ENCODE assay signal across 1 cellular context in the genomic region with DNA sequence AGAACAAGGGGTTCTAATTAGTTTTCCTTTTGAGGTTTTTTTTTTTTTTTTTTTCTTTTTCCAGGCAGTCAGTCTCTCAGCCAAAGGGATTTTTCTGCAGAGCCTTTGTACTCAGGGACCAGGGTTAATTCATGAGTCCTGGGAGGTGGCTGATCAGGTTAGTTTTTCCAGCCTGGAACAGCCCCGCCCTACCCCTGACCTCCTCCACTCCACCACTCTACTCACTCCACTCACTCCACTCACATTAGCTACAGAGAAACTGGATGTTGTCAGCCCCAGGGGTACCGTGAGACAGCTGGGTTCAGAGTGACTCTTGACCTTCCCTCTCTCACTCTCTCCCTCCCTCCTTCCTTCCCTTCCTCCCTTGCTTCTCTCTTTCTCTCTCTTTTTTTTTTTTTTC.
TF ChIP-seq lines count a peak whose summit lies in the region.

No MANE protein-coding gene starts in this region.

TF ChIP-seq in GM23338, 12 proteins besides CTCF, POLR2A, EP300 and RAD21 (continued from another document):
- TF ChIP-seq ZNF462 (CRISPR knock-in tag; IDR thresholded peaks at IDR 0.05) (no peak), POLR2AphosphoS5 (IDR thresholded peaks at IDR 0.05; ENCODE audit: low read depth) (no peak)
- TF ChIP-seq, protein P1, sequence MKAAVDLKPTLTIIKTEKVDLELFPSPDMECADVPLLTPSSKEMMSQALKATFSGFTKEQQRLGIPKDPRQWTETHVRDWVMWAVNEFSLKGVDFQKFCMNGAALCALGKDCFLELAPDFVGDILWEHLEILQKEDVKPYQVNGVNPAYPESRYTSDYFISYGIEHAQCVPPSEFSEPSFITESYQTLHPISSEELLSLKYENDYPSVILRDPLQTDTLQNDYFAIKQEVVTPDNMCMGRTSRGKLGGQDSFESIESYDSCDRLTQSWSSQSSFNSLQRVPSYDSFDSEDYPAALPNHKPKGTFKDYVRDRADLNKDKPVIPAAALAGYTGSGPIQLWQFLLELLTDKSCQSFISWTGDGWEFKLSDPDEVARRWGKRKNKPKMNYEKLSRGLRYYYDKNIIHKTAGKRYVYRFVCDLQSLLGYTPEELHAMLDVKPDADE (IDR thresholded peaks at IDR 0.05): no peak
